In genomic region chr14:89516173-89516572, GRCh38 we compare ENCODE assay signal across 22 cellular contexts.
DNase-seq lines count a peak whose midpoint lies in the region; ATAC-seq, FAIRE-seq and TF ChIP-seq lines count a peak whose summit lies in the region.
"Had no signal": no experiment of that assay in that cellular context is flagged by ENCODE, and none has a peak within 500 bp of the region (broad histone marks: within the 10 kb centered on the region; RNA-seq: fewer than 3 reads in every experiment).

No MANE protein-coding gene starts in this region.

- DNase-seq in activated CD8-positive, alpha-beta T cell treated with anti-CD3 and anti-CD28 coated beads for 36 hours: no peak
- DNase-seq in activated CD8-positive, alpha-beta T cell treated with anti-CD3 and anti-CD28 coated beads, Interleukin-2, amount 10 ng/mL, durations not matched to agents 7 days and 5 days: no peak
- DNase-seq in HepG2 (ENCODE audit: low spot score) (no peak), right lobe of liver (no peak), small intestine (peak; percentile 7), NCI-H146 treated with DMSO at 0.1 percent for 48 hours (lab: John Stamatoyannopoulos, UW; ENCODE audit: unreplicated experiment) (no peak)
- DNase-seq: AML-193; Caco-2; Calu3; CD4-positive, alpha-beta T cell; CD8-positive, alpha-beta T cell; GF-D8 had no signal

- TF ChIP-seq POLR2A in HepG2 (IDR thresholded peaks at IDR 0.05; ENCODE audit: insufficient read depth in 1 of 2, low read depth in 2 of 2, low read length in 2 of 2) (no peak), right lobe of liver (IDR thresholded peaks at IDR 0.05) (no peak)

- no peak for FAIRE-seq in HepG2 (lab: Jason Lieb, UNC)
- FAIRE-seq in small intestine (lab: Jason Lieb, UNC): no peak
- FAIRE-seq: A549, D721Med, G401.6, GM12891, GM19239 had no signal

- no peak overlapping the region for H3K4me3 Mint-ChIP-seq in activated CD8-positive, alpha-beta T cell treated with anti-CD3 and anti-CD28 coated beads for 36 hours
- H3K4me3 Mint-ChIP-seq in activated CD8-positive, alpha-beta T cell treated with anti-CD3 and anti-CD28 coated beads, Interleukin-2, amount 10 ng/mL, durations not matched to agents 7 days and 5 days: no peak overlapping the region
- H3K4me3 Mint-ChIP-seq: B cell; CD4-positive, alpha-beta T cell; CD8-positive, alpha-beta T cell had no signal

- H2AFZ ChIP-seq in HepG2 (ENCODE audit: low read length): no peak overlapping the region

- H3K27ac ChIP-seq in HepG2 (ENCODE audit: extremely low read length, insufficient read depth, low read length) (no peak overlapping the region), right lobe of liver (no peak overlapping the region), small intestine (ENCODE audit: low read depth in 1 of 2, low read length in 1 of 2) (no peak overlapping the region)
- H3K27ac ChIP-seq: 22Rv1; A549; BLaER1 treated with 17β-estradiol and CSF1 and Interleukin-3, amounts not matched to agents 10 nM and 100 nM; C4-2B had no signal

- TF ChIP-seq EP300 in HepG2 (IDR thresholded peaks at IDR 0.05; ENCODE audit: low read depth in 2 of 2, low read length in 2 of 2): no peak
- TF ChIP-seq EP300 in HepG2 (CRISPR knock-in tag; IDR thresholded peaks at IDR 0.05; ENCODE audit: borderline replicate concordance): no peak

- H3K9me3 ChIP-seq in HepG2 (ENCODE audit: low read length) (no peaks in the 10 kb centered on the region), right lobe of liver (no peaks in the 10 kb centered on the region), small intestine (ENCODE audit: control insufficient read depth, low read depth) (no peaks in the 10 kb centered on the region)
- H3K9me3 ChIP-seq: A549, Caco-2 had no signal

- peak; percentile 20 for ATAC-seq in activated CD8-positive, alpha-beta T cell treated with anti-CD3 and anti-CD28 coated beads for 36 hours
- ATAC-seq in activated CD8-positive, alpha-beta T cell treated with anti-CD3 and anti-CD28 coated beads, Interleukin-2, amount 10 ng/mL, durations not matched to agents 7 days and 5 days: no peak
- no peak for ATAC-seq in HepG2
- no peak for ATAC-seq in right lobe of liver
- peak; percentile 68 for ATAC-seq in HG02870 (IDR thresholded peaks at IDR 0.05; ENCODE audit: unreplicated experiment)
- ATAC-seq: A549; CD8-positive, alpha-beta T cell had no signal

- BruUV-seq in HepG2 (replicated peaks; lab: Mats Ljungman, UMichigan): no TSS peak

- H3K36me3 ChIP-seq in HepG2 (replicated peaks in 1 of 2; ENCODE audit: control insufficient read depth in 1 of 2, insufficient read depth in 2 of 2, low read length in 2 of 2): no peaks in the 10 kb centered on the region; a peak in 1 of 5 replicates
- H3K36me3 ChIP-seq in right lobe of liver: no peaks in the 10 kb centered on the region
- H3K36me3 ChIP-seq in small intestine (ENCODE audit: control insufficient read depth in 2 of 2, insufficient read depth in 2 of 2, low read length in 2 of 2): peaks cover 0 to 5% of the 10 kb centered on the region in 2 donors

- peaks cover 5% of the 10 kb centered on the region for H3K9me3 Mint-ChIP-seq in activated CD8-positive, alpha-beta T cell treated with anti-CD3 and anti-CD28 coated beads for 36 hours
- peaks cover 6% of the 10 kb centered on the region for H3K9me3 Mint-ChIP-seq in activated CD8-positive, alpha-beta T cell treated with anti-CD3 and anti-CD28 coated beads, Interleukin-2, amount 10 ng/mL, durations not matched to agents 7 days and 5 days (ENCODE audit: insufficient read depth)
- H3K9me3 Mint-ChIP-seq: CD4-positive, alpha-beta T cell had no signal

- H3K4me1 ChIP-seq in HepG2 (ENCODE audit: insufficient read depth, low read length): peaks cover 14% of the 10 kb centered on the region
- H3K4me1 ChIP-seq in right lobe of liver: no peaks in the 10 kb centered on the region
- no peaks in the 10 kb centered on the region for H3K4me1 ChIP-seq in small intestine (ENCODE audit: control insufficient read depth in 2 of 2, insufficient read depth in 1 of 2, low read depth in 1 of 2, low read length in 1 of 2)
- H3K4me1 ChIP-seq: A549, Caco-2 had no signal

- WGBS in HepG2 (ENCODE audit: low lambda C conversion rate): 93% methylated on average over 5 of the region's 5 CpGs
- WGBS in right lobe of liver (ENCODE audit: insufficient coverage, low coverage, low lambda C conversion rate, missing lambda C conversion rate): 79% methylated on average over 5 of the region's 5 CpGs
- WGBS in small intestine, 3 donors: 50 to 75% (median 56%) methylated on average over 5 of the region's 5 CpGs

- CTCF ChIA-PET in activated CD8-positive, alpha-beta T cell treated with anti-CD3 and anti-CD28 coated beads for 36 hours (lab: Charles Lee): no interaction called here
- CTCF ChIA-PET in activated CD8-positive, alpha-beta T cell treated with anti-CD3 and anti-CD28 coated beads, Interleukin-2, amount 10 ng/mL, durations not matched to agents 7 days and 5 days (lab: Charles Lee): no interaction called here
- CTCF ChIA-PET in HepG2 (lab: Yijun Ruan, JAX; ENCODE audit: low intra/inter-chr PET ratio, low total read pairs): no interaction called here

- no peak overlapping the region for H3K4me2 ChIP-seq in HepG2 (ENCODE audit: low read depth, low read length)
- H3K4me2 ChIP-seq: A549; BLaER1 treated with 17β-estradiol and CSF1 and Interleukin-3, amounts not matched to agents 10 nM and 100 nM had no signal

- intact Hi-C loops in activated CD8-positive, alpha-beta T cell treated with anti-CD3 and anti-CD28 coated beads for 36 hours (cut with micrococcal nuclease): no loop called here
- intact Hi-C loops in HepG2 (cut with micrococcal nuclease; ENCODE audit: unreplicated experiment) (no loop called here), right lobe of liver (cut with DNase I) (no loop called here)

- POLR2A ChIA-PET in activated CD8-positive, alpha-beta T cell treated with anti-CD3 and anti-CD28 coated beads for 36 hours (lab: Charles Lee): interaction anchor here (0.7 kb wide), 1 partner anchor 257 kb away, joined by 3 read pairs; no protein-coding TSS in a partner anchor
- POLR2A ChIA-PET in activated CD8-positive, alpha-beta T cell treated with anti-CD3 and anti-CD28 coated beads, Interleukin-2, amount 10 ng/mL, durations not matched to agents 7 days and 5 days (lab: Charles Lee): no interaction called here
- POLR2A ChIA-PET in HepG2 (lab: Yijun Ruan, JAX): no interaction called here

- H3K27ac Mint-ChIP-seq in activated CD8-positive, alpha-beta T cell treated with anti-CD3 and anti-CD28 coated beads for 36 hours: no peak overlapping the region
- no peak overlapping the region for H3K27ac Mint-ChIP-seq in activated CD8-positive, alpha-beta T cell treated with anti-CD3 and anti-CD28 coated beads, Interleukin-2, amount 10 ng/mL, durations not matched to agents 7 days and 5 days
- H3K27ac Mint-ChIP-seq: B cell had no signal

- no peak for TF ChIP-seq RAD21 in HepG2 (CRISPR knock-in tag; IDR thresholded peaks at IDR 0.05)

- no peak overlapping the region for H3K4me3 ChIP-seq in HepG2 (replicated peaks in 1 of 3; ENCODE audit: insufficient read depth in 1 of 3, low read depth in 2 of 3, low read length in 3 of 3)
- no peak overlapping the region for H3K4me3 ChIP-seq in right lobe of liver
- H3K4me3 ChIP-seq in small intestine (ENCODE audit: low read depth in 1 of 2, low read length in 2 of 2): no peak overlapping the region
- H3K4me3 ChIP-seq: A549; BLaER1 treated with 17β-estradiol and CSF1 and Interleukin-3, amounts not matched to agents 10 nM and 100 nM had no signal

- in situ Hi-C loops in HepG2 (cut with HindIII; ENCODE audit: extremely low pct_ligation_motif_present, low pct_unique_long_range_greater_than_20kb): no loop called here

- no peaks in the 10 kb centered on the region for H4K20me1 ChIP-seq in HepG2 (ENCODE audit: insufficient read depth, low read length)
- H4K20me1 ChIP-seq: BLaER1 treated with 17β-estradiol and CSF1 and Interleukin-3, amounts not matched to agents 10 nM and 100 nM had no signal

- peaks cover 1% of the 10 kb centered on the region for H3K79me2 ChIP-seq in HepG2 (ENCODE audit: insufficient read depth, low read length)

- H3K27me3 ChIP-seq in HepG2 (ENCODE audit: control insufficient read depth in 1 of 2, insufficient read depth in 2 of 2, low read length in 2 of 2) (no peaks in the 10 kb centered on the region), right lobe of liver (no peaks in the 10 kb centered on the region), small intestine (ENCODE audit: control insufficient read depth in 2 of 2, insufficient read depth in 2 of 2, low read length in 2 of 2) (no peaks in the 10 kb centered on the region)
- H3K27me3 ChIP-seq: BLaER1 treated with 17β-estradiol and CSF1 and Interleukin-3, amounts not matched to agents 10 nM and 100 nM had no signal

- peaks cover 57% of the 10 kb centered on the region for H3K4me1 Mint-ChIP-seq in activated CD8-positive, alpha-beta T cell treated with anti-CD3 and anti-CD28 coated beads for 36 hours (ENCODE audit: low read depth)
- H3K4me1 Mint-ChIP-seq in activated CD8-positive, alpha-beta T cell treated with anti-CD3 and anti-CD28 coated beads, Interleukin-2, amount 10 ng/mL, durations not matched to agents 7 days and 5 days (ENCODE audit: low read depth): peaks cover 35% of the 10 kb centered on the region

- H3K9ac ChIP-seq in HepG2 (ENCODE audit: insufficient read depth, low read depth, low read length): no peak overlapping the region
- H3K9ac ChIP-seq: BLaER1 treated with 17β-estradiol and CSF1 and Interleukin-3, amounts not matched to agents 10 nM and 100 nM had no signal

- H3K36me3 Mint-ChIP-seq in activated CD8-positive, alpha-beta T cell treated with anti-CD3 and anti-CD28 coated beads for 36 hours (ENCODE audit: low read depth): peaks cover 43% of the 10 kb centered on the region
- peaks cover 60% of the 10 kb centered on the region for H3K36me3 Mint-ChIP-seq in activated CD8-positive, alpha-beta T cell treated with anti-CD3 and anti-CD28 coated beads, Interleukin-2, amount 10 ng/mL, durations not matched to agents 7 days and 5 days (ENCODE audit: low read depth)

- no peak for TF ChIP-seq CTCF in activated CD8-positive, alpha-beta T cell treated with anti-CD3 and anti-CD28 coated beads for 36 hours (IDR thresholded peaks at IDR 0.05)
- no peak for TF ChIP-seq CTCF in HepG2 (CRISPR knock-in tag; IDR thresholded peaks at IDR 0.05)
- TF ChIP-seq CTCF in right lobe of liver (IDR thresholded peaks at IDR 0.05): no peak

- no peaks in the 10 kb centered on the region for H3K27me3 Mint-ChIP-seq in activated CD8-positive, alpha-beta T cell treated with anti-CD3 and anti-CD28 coated beads for 36 hours
- no peaks in the 10 kb centered on the region for H3K27me3 Mint-ChIP-seq in activated CD8-positive, alpha-beta T cell treated with anti-CD3 and anti-CD28 coated beads, Interleukin-2, amount 10 ng/mL, durations not matched to agents 7 days and 5 days (ENCODE audit: low read depth)
- H3K27me3 Mint-ChIP-seq: B cell; CD4-positive, alpha-beta T cell had no signal

TF ChIP-seq in HepG2, 621 proteins besides CTCF, POLR2A, EP300 and RAD21:
- TF ChIP-seq HNF4A (CRISPR knock-in tag; IDR thresholded peaks at IDR 0.05) (peak; percentile 35; the same call in 1 of the 2 replicates), SALL2 (CRISPR knock-in tag; IDR thresholded peaks at IDR 0.05) (no peak)

Comparison
In these comparisons a context has a peak if more than half of its experiments do, and no peak if none do; other contexts are left out.
1. ATAC-seq: peak in activated CD8-positive, alpha-beta T cell treated with anti-CD3 and anti-CD28 coated beads for 36 hours (single experiment) and HG02870 (single experiment); none in activated CD8-positive, alpha-beta T cell treated with anti-CD3 and anti-CD28 coated beads, Interleukin-2, amount 10 ng/mL, durations not matched to agents 7 days and 5 days (single experiment), HepG2 (single experiment) and right lobe of liver (0 of 4).